ENCODE assay signal across 23 cellular contexts in the genomic region with DNA sequence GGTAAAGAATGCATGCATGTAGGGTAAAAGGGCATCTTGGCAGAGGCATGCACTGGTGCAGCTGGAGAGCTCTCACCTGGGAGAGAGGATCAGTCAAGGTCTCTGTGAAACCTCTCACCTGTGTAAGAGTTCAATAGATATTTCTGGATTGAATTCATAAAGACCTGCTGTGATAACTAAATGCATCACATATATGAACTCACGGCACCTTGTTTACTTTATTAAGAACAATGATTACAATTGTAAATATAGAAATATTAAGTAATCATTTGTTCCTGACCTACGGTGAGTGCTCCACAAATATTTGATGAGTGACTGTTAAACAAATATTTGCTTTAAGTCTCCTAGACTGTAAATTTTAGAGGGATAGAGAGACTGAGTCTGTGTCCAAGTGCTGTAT.
"Had no signal": no experiment of that assay in that cellular context is flagged by ENCODE, and none has a peak within 500 bp of the region (broad histone marks: within the 10 kb centered on the region; RNA-seq: fewer than 3 reads in every experiment).

No MANE protein-coding gene starts in this region.

- H3K27me3 Mint-ChIP-seq: activated CD4-positive, alpha-beta T cell treated with anti-CD3 and anti-CD28 coated beads, Interleukin-2, amount 10 ng/mL, durations not matched to agents 24 days and 14 days; activated naive CD4-positive, alpha-beta T cell treated with anti-CD3 and anti-CD28 coated beads, Interleukin-2, amount 10 ng/mL, durations not matched to agents 7 days and 5 days; central memory CD8-positive, alpha-beta T cell had no signal

- H3K4me3 ChIP-seq: colonic mucosa, tibial nerve, vagina had no signal

- DNase-seq: activated CD4-positive, alpha-beta T cell treated with anti-CD3 and anti-CD28 coated beads, Interleukin-2, amount 10 ng/mL, durations not matched to agents 24 days and 14 days; activated CD8-positive, alpha-beta T cell treated with anti-CD3 and anti-CD28 coated beads for 36 hours; activated naive CD4-positive, alpha-beta T cell treated with anti-CD3 and anti-CD28 coated beads, Interleukin-2, amount 10 ng/mL, durations not matched to agents 7 days and 5 days; activated naive CD8-positive, alpha-beta T cell treated with anti-CD3 and anti-CD28 coated beads, Interleukin-2, amount 50 U/mL, for 24 hours; activated T-cell treated with anti-CD3 and anti-CD28 coated beads, Interleukin-2, amount 50 U/mL, for 24 hours; anterior cingulate cortex; brain microvascular endothelial cell; colonic mucosa; endodermal cell; foreskin keratinocyte; glutamatergic neuron; hippocampal formation; left colon; midbrain; retina; stimulated activated CD4-positive, alpha-beta T cell treated with anti-CD3 and anti-CD28 coated beads, Interleukin-2, amount 100 ng/mL, for 24 hours; stimulated activated naive CD8-positive, alpha-beta T cell treated with anti-CD3 and anti-CD28 coated beads, Interleukin-15, Interleukin-2, amounts not matched to agents 100 U/mL and 50 U/mL, for 24 hours; substantia nigra; T1000 had no signal

- H3K4me1 Mint-ChIP-seq: activated CD4-positive, alpha-beta T cell treated with anti-CD3 and anti-CD28 coated beads, Interleukin-2, amount 10 ng/mL, durations not matched to agents 24 days and 14 days; activated naive CD4-positive, alpha-beta T cell treated with anti-CD3 and anti-CD28 coated beads, Interleukin-2, amount 10 ng/mL, durations not matched to agents 7 days and 5 days; activated naive CD8-positive, alpha-beta T cell treated with anti-CD3 and anti-CD28 coated beads, Interleukin-2, amount 50 U/mL, for 24 hours; central memory CD8-positive, alpha-beta T cell; endodermal cell; nephron had no signal

- H3K4me3 Mint-ChIP-seq: activated CD4-positive, alpha-beta T cell treated with anti-CD3 and anti-CD28 coated beads, Interleukin-2, amount 10 ng/mL, durations not matched to agents 24 days and 14 days; activated CD8-positive, alpha-beta T cell treated with anti-CD3 and anti-CD28 coated beads for 36 hours; activated naive CD4-positive, alpha-beta T cell treated with anti-CD3 and anti-CD28 coated beads, Interleukin-2, amount 10 ng/mL, durations not matched to agents 7 days and 5 days; activated naive CD8-positive, alpha-beta T cell treated with anti-CD3 and anti-CD28 coated beads, Interleukin-2, amount 50 U/mL, for 24 hours; activated T-cell treated with anti-CD3 and anti-CD28 coated beads, Interleukin-2, amount 50 U/mL, for 24 hours; central memory CD8-positive, alpha-beta T cell; endodermal cell; nephron had no signal

- H3K9me3 ChIP-seq: colonic mucosa, tibial nerve, vagina had no signal

- H3K27ac Mint-ChIP-seq: activated CD4-positive, alpha-beta T cell treated with anti-CD3 and anti-CD28 coated beads, Interleukin-2, amount 10 ng/mL, durations not matched to agents 24 days and 14 days; activated CD8-positive, alpha-beta T cell treated with anti-CD3 and anti-CD28 coated beads for 36 hours; activated naive CD4-positive, alpha-beta T cell treated with anti-CD3 and anti-CD28 coated beads, Interleukin-2, amount 10 ng/mL, durations not matched to agents 7 days and 5 days; activated naive CD8-positive, alpha-beta T cell treated with anti-CD3 and anti-CD28 coated beads, Interleukin-2, amount 50 U/mL, for 24 hours; activated T-cell treated with anti-CD3 and anti-CD28 coated beads, Interleukin-2, amount 50 U/mL, for 24 hours; endodermal cell; nephron had no signal

- H3K9me3 Mint-ChIP-seq: activated CD4-positive, alpha-beta T cell treated with anti-CD3 and anti-CD28 coated beads, Interleukin-2, amount 10 ng/mL, durations not matched to agents 24 days and 14 days; activated CD8-positive, alpha-beta T cell treated with anti-CD3 and anti-CD28 coated beads for 36 hours; activated naive CD4-positive, alpha-beta T cell treated with anti-CD3 and anti-CD28 coated beads, Interleukin-2, amount 10 ng/mL, durations not matched to agents 7 days and 5 days; activated naive CD8-positive, alpha-beta T cell treated with anti-CD3 and anti-CD28 coated beads, Interleukin-2, amount 50 U/mL, for 24 hours; activated T-cell treated with anti-CD3 and anti-CD28 coated beads, Interleukin-2, amount 50 U/mL, for 24 hours; central memory CD8-positive, alpha-beta T cell; endodermal cell had no signal

- H3K36me3 Mint-ChIP-seq: activated naive CD4-positive, alpha-beta T cell treated with anti-CD3 and anti-CD28 coated beads, Interleukin-2, amount 10 ng/mL, durations not matched to agents 7 days and 5 days had no signal

- H3K4me1 ChIP-seq: colonic mucosa, vagina had no signal

- H3K27me3 ChIP-seq: brain microvascular endothelial cell, colonic mucosa, tibial nerve, vagina had no signal

- H3K27ac ChIP-seq: brain microvascular endothelial cell, colonic mucosa, foreskin keratinocyte, tibial nerve, vagina had no signal

- ATAC-seq: activated CD8-positive, alpha-beta T cell treated with anti-CD3 and anti-CD28 coated beads for 36 hours; activated naive CD8-positive, alpha-beta T cell treated with anti-CD3 and anti-CD28 coated beads, Interleukin-2, amount 50 U/mL, for 24 hours; foreskin keratinocyte; left colon; stimulated activated naive CD8-positive, alpha-beta T cell treated with anti-CD3 and anti-CD28 coated beads, Interleukin-15, Interleukin-2, amounts not matched to agents 100 U/mL and 50 U/mL, for 24 hours had no signal

- H3K36me3 ChIP-seq: brain microvascular endothelial cell, colonic mucosa, tibial nerve, vagina had no signal
